ENCODE assay signal across 8 cellular contexts in genomic region chr4:88285235-88285505, GRCh38. TPM values are rescaled to one million over a fixed set of nuclear protein-coding genes. Genes with fewer than 3 reads are reported as not detected.
A peak's percentile ranks its signal among the peaks of the same experiment; 100 is the strongest.
DNase-seq lines count a peak whose midpoint lies in the region; ATAC-seq, FAIRE-seq and TF ChIP-seq lines count a peak whose summit lies in the region.

No MANE protein-coding gene starts in this region.

- no peak for DNase-seq in activated T-cell treated with anti-CD3 and anti-CD28 coated beads, Interleukin-2, amount 50 U/mL, for 72 hours
- no peak for DNase-seq in activated T-cell treated with anti-CD3 and anti-CD28 coated beads, Interleukin-2, amount 50 U/mL, for 48 hours
- DNase-seq in astrocyte of the cerebellum (ENCODE audit: low read depth): no peak
- DNase-seq in lung (ENCODE audit: low spot score): no peak
- DNase-seq in tibial nerve (ENCODE audit: low spot score in 2 of 2): no peak
- no peak for DNase-seq in urothelium cell line (ENCODE audit: low spot score)
- DNase-seq in GM10248 (ENCODE audit: extremely low spot score): no peak

- TF ChIP-seq CTCF in astrocyte of the cerebellum (IDR thresholded peaks at IDR 0.05; ENCODE audit: low read depth, low read length, missing control alignments): no peak
- TF ChIP-seq CTCF in lung (IDR thresholded peaks at IDR 0.05; ENCODE audit: control extremely low read depth, extremely low read depth): no peak
- TF ChIP-seq CTCF in tibial nerve (IDR thresholded peaks at IDR 0.05): no peak
- TF ChIP-seq CTCF in GM10248 (IDR thresholded peaks at IDR 0.05; ENCODE audit: control extremely low read depth, extremely low read depth, low read depth, missing control alignments): no peak

- POLR2A ChIA-PET in GM10248 (lab: Yijun Ruan, JAX): interaction anchor here (1.2 to 1.9 kb wide), 2 partner anchors 35 to 172 kb away, joined by 4 to 6 read pairs; partner anchors contain the start of gene HERC5

- in situ Hi-C loops in astrocyte of the cerebellum (cut with HindIII; ENCODE audit: low sequenced_read_pairs): no loop called here

- WGBS in lung, 2 donors: 22 to 38% methylated on average over 3 of the region's 3 CpGs
- WGBS in tibial nerve, 2 donors: 10 to 16% methylated on average over 3 of the region's 3 CpGs

- ATAC-seq in activated T-cell treated with anti-CD3 and anti-CD28 coated beads, Interleukin-2, amount 50 U/mL, for 72 hours (replicated peaks in 1 of 2): no peak
- ATAC-seq in lung (ENCODE audit: insufficient read depth, low FRiP score) (no peak), GM18858 (IDR thresholded peaks at IDR 0.05; ENCODE audit: unreplicated experiment) (no peak)

- H3K27ac ChIP-seq in lung (ENCODE audit: low read depth in 1 of 2, low read length in 1 of 2): peak overlapping the region; percentile 90 to 92
- peak overlapping the region; percentile 87 to 100 (median 99) for H3K27ac ChIP-seq in tibial nerve

- H3K4me3 Mint-ChIP-seq in activated T-cell treated with anti-CD3 and anti-CD28 coated beads, Interleukin-2, amount 50 U/mL, for 72 hours: peak overlapping the region; percentile 97 to 98

- peaks cover 2 to 3% of the 10 kb centered on the region in 2 donors for H3K4me1 ChIP-seq in lung (ENCODE audit: control insufficient read depth in 2 of 2, insufficient read depth in 2 of 2, low read length in 2 of 2)
- peaks cover 0 to 54% (median 18%) of the 10 kb centered on the region in 4 donors for H3K4me1 ChIP-seq in tibial nerve

- H3K9me3 ChIP-seq in lung (ENCODE audit: control insufficient read depth in 2 of 2, insufficient read depth in 1 of 2, low read length in 1 of 2) (no peaks in the 10 kb centered on the region), tibial nerve (no peaks in the 10 kb centered on the region)

- CTCF ChIA-PET in GM10248 (lab: Yijun Ruan, JAX): interaction anchor here (1.0 to 3.2 kb wide), 6 partner anchors 8 to 231 kb away, joined by 5 to 10 read pairs (median 6); partner anchors contain the start of gene HERC5

- H3K36me3 Mint-ChIP-seq in activated T-cell treated with anti-CD3 and anti-CD28 coated beads, Interleukin-2, amount 50 U/mL, for 72 hours (ENCODE audit: insufficient read depth in 2 of 2): peaks cover 5 to 8% of the 10 kb centered on the region in 2 donors

- H3K4me3 ChIP-seq in astrocyte of the cerebellum (ENCODE audit: low read depth, low read length) (peak overlapping the region; percentile 73), lung (peak overlapping the region; percentile 46), tibial nerve (peak overlapping the region; percentile 49 to 87 (median 76))

- H3K27me3 ChIP-seq in lung (ENCODE audit: control insufficient read depth, insufficient read depth) (no peaks in the 10 kb centered on the region), tibial nerve (no peaks in the 10 kb centered on the region)

- no peaks in the 10 kb centered on the region for H3K36me3 ChIP-seq in lung (ENCODE audit: control insufficient read depth in 2 of 2, insufficient read depth in 2 of 2, low read length in 2 of 2)
- no peaks in the 10 kb centered on the region for H3K36me3 ChIP-seq in tibial nerve

- no peak for TF ChIP-seq POLR2A in tibial nerve (IDR thresholded peaks at IDR 0.05)

- no peaks in the 10 kb centered on the region for H3K27me3 Mint-ChIP-seq in activated T-cell treated with anti-CD3 and anti-CD28 coated beads, Interleukin-2, amount 50 U/mL, for 72 hours (ENCODE audit: low read depth)

- TF ChIP-seq EP300 in tibial nerve (IDR thresholded peaks at IDR 0.05): no peak

- H3K27ac Mint-ChIP-seq in activated T-cell treated with anti-CD3 and anti-CD28 coated beads, Interleukin-2, amount 50 U/mL, for 72 hours: peak overlapping the region; percentile 100

- no peak for FAIRE-seq in urothelium cell line (lab: Jason Lieb, UNC)

- no peaks in the 10 kb centered on the region for H3K9me3 Mint-ChIP-seq in activated T-cell treated with anti-CD3 and anti-CD28 coated beads, Interleukin-2, amount 50 U/mL, for 72 hours

- peaks cover 40% of the 10 kb centered on the region for H3K4me1 Mint-ChIP-seq in activated T-cell treated with anti-CD3 and anti-CD28 coated beads, Interleukin-2, amount 50 U/mL, for 72 hours (ENCODE audit: low read depth)

RNA-seq across cellular contexts. Expression of gene PPM1K, which starts 0.8 kb away (rescaled TPM):
- 10 to 100 TPM; 61.2 to 85.3 TPM for total RNA-seq in activated T-cell treated with anti-CD3 and anti-CD28 coated beads, Interleukin-2, amount 50 U/mL, for 72 hours
- total RNA-seq in lung (10 to 100 TPM; 19.4 to 45.9 TPM), tibial nerve (10 to 100 TPM; 35.1 to 84.3 (median 71.1) TPM)
- polyA plus RNA-seq in lung: 1 to 10 TPM; 5.2 to 5.6 TPM
